Comparison of ENCODE assay signal across 20 cellular contexts in genomic region chr17:13557077-13557476, GRCh38. TPM values are rescaled to one million over a fixed set of nuclear protein-coding genes. Genes with fewer than 3 reads are reported as not detected.
DNase-seq lines count a peak whose midpoint lies in the region; ATAC-seq and TF ChIP-seq lines count a peak whose summit lies in the region.
"Had no signal": no experiment of that assay in that cellular context is flagged by ENCODE, and none has a peak within 500 bp of the region (broad histone marks: within the 10 kb centered on the region; RNA-seq: fewer than 3 reads in every experiment).

No MANE protein-coding gene starts in this region.

- no peaks in the 10 kb centered on the region for H4K20me1 ChIP-seq in neural progenitor cell (ENCODE audit: low read depth)

- ATAC-seq in RWPE2 (ENCODE audit: low read depth), result peak; percentile 45; the same call in 2 of the 3 replicates
- ATAC-seq in HG03460 (IDR thresholded peaks at IDR 0.05; ENCODE audit: unreplicated experiment), result no peak
- ATAC-seq: activated naive CD4-positive, alpha-beta T cell treated with anti-CD3 and anti-CD28 coated beads, Interleukin-2, amount 50 U/mL, for 72 hours; activated T-cell treated with anti-CD3 and anti-CD28 coated beads, Interleukin-2, amount 50 U/mL, for 4 hours; foreskin keratinocyte; right lobe of liver; T-cell had no signal

- peak overlapping the region; percentile 17 for H3K27ac Mint-ChIP-seq in neural progenitor cell
- no peak overlapping the region for H3K27ac Mint-ChIP-seq in activated naive CD8-positive, alpha-beta T cell treated with anti-CD3 and anti-CD28 coated beads for 36 hours
- H3K27ac Mint-ChIP-seq: activated CD4-positive, alpha-beta memory T cell treated with anti-CD3 and anti-CD28 coated beads, Interleukin-2, amount 10 ng/mL, durations not matched to agents 7 days and 5 days; activated naive CD4-positive, alpha-beta T cell treated with anti-CD3 and anti-CD28 coated beads, Interleukin-2, amount 50 U/mL, for 72 hours; T-cell had no signal

- H3K27ac ChIP-seq in RWPE2 (ENCODE audit: poor library complexity, severe bottlenecking) (peak overlapping the region; percentile 46), neural progenitor cell (no peak overlapping the region), ascending aorta (no peak overlapping the region)
- H3K27ac ChIP-seq: foreskin keratinocyte, right lobe of liver had no signal

- no peaks in the 10 kb centered on the region for H3F3A ChIP-seq in neural progenitor cell (ENCODE audit: low read depth)

- H3K27me3 ChIP-seq in RWPE2 (ENCODE audit: insufficient read depth, poor library complexity, severe bottlenecking) (no peaks in the 10 kb centered on the region), neural progenitor cell (no peaks in the 10 kb centered on the region), ascending aorta (no peaks in the 10 kb centered on the region)
- H3K27me3 ChIP-seq: foreskin keratinocyte, right lobe of liver had no signal

- H3K36me3 ChIP-seq in RWPE2 (ENCODE audit: low read depth) (peaks cover 4% of the 10 kb centered on the region; the same call in 1 of the 2 replicates), neural progenitor cell (no peaks in the 10 kb centered on the region), ascending aorta (no peaks in the 10 kb centered on the region)
- H3K36me3 ChIP-seq: right lobe of liver had no signal

- no peak overlapping the region for H3K4me3 Mint-ChIP-seq in neural progenitor cell
- H3K4me3 Mint-ChIP-seq in activated naive CD8-positive, alpha-beta T cell treated with anti-CD3 and anti-CD28 coated beads for 36 hours, result no peak overlapping the region
- H3K4me3 Mint-ChIP-seq: activated CD4-positive, alpha-beta memory T cell treated with anti-CD3 and anti-CD28 coated beads, Interleukin-2, amount 10 ng/mL, durations not matched to agents 7 days and 5 days; activated T-cell treated with anti-CD3 and anti-CD28 coated beads, Interleukin-2, amount 50 U/mL, for 4 hours; T-cell had no signal

- H3K4me3 ChIP-seq in RWPE2 (ENCODE audit: severe bottlenecking) (no peak overlapping the region), choroid plexus epithelial cell (ENCODE audit: low read depth, low read length) (no peak overlapping the region), neural progenitor cell (no peak overlapping the region), ascending aorta (no peak overlapping the region)
- H3K4me3 ChIP-seq: right lobe of liver had no signal

- peak; percentile 26 for DNase-seq in Daoy (ENCODE audit: low read depth)
- DNase-seq in RWPE2 (ENCODE audit: low spot score), result no peak
- peak; percentile 52 for DNase-seq in choroid plexus epithelial cell (ENCODE audit: low read depth)
- no peak for DNase-seq in neural progenitor cell (ENCODE audit: low spot score)
- DNase-seq in activated naive CD8-positive, alpha-beta T cell treated with anti-CD3 and anti-CD28 coated beads for 36 hours, result no peak
- no peak for DNase-seq in NCI-H2227 (lab: John Stamatoyannopoulos, UW; ENCODE audit: unreplicated experiment)
- no peak for DNase-seq in ascending aorta (ENCODE audit: low spot score in 2 of 2)
- DNase-seq: activated CD4-positive, alpha-beta memory T cell treated with anti-CD3 and anti-CD28 coated beads, Interleukin-2, amount 10 ng/mL, durations not matched to agents 7 days and 5 days; activated T-cell treated with anti-CD3 and anti-CD28 coated beads, Interleukin-2, amount 50 U/mL, for 4 hours; Calu3; effector memory CD4-positive, alpha-beta T cell; foreskin keratinocyte; GF-D8; GOT3; NCI-H1092; right lobe of liver; stimulated activated CD4-positive, alpha-beta T cell treated with anti-CD3 and anti-CD28 coated beads, Interleukin-1b, Interleukin-23, amount 100 ng/mL, for 48 hours; T-cell had no signal

- no peaks in the 10 kb centered on the region for H3K4me1 Mint-ChIP-seq in neural progenitor cell
- H3K4me1 Mint-ChIP-seq in activated naive CD8-positive, alpha-beta T cell treated with anti-CD3 and anti-CD28 coated beads for 36 hours, result no peaks in the 10 kb centered on the region
- H3K4me1 Mint-ChIP-seq: activated CD4-positive, alpha-beta memory T cell treated with anti-CD3 and anti-CD28 coated beads, Interleukin-2, amount 10 ng/mL, durations not matched to agents 7 days and 5 days; T-cell had no signal

- peaks cover 3% of the 10 kb centered on the region for H3K36me3 Mint-ChIP-seq in neural progenitor cell
- H3K36me3 Mint-ChIP-seq in activated naive CD8-positive, alpha-beta T cell treated with anti-CD3 and anti-CD28 coated beads for 36 hours, result no peaks in the 10 kb centered on the region
- H3K36me3 Mint-ChIP-seq: activated naive CD4-positive, alpha-beta T cell treated with anti-CD3 and anti-CD28 coated beads, Interleukin-2, amount 50 U/mL, for 72 hours; T-cell had no signal

- H3K9me3 ChIP-seq in RWPE2 (ENCODE audit: severe bottlenecking), result no peaks in the 10 kb centered on the region
- H3K9me3 ChIP-seq in neural progenitor cell (ENCODE audit: low read depth), result no peaks in the 10 kb centered on the region
- no peaks in the 10 kb centered on the region for H3K9me3 ChIP-seq in ascending aorta
- H3K9me3 ChIP-seq: right lobe of liver had no signal

- peaks cover 3% of the 10 kb centered on the region for H3K27me3 Mint-ChIP-seq in neural progenitor cell (ENCODE audit: insufficient read depth, low read depth)
- no peaks in the 10 kb centered on the region for H3K27me3 Mint-ChIP-seq in activated naive CD8-positive, alpha-beta T cell treated with anti-CD3 and anti-CD28 coated beads for 36 hours
- H3K27me3 Mint-ChIP-seq: activated CD4-positive, alpha-beta memory T cell treated with anti-CD3 and anti-CD28 coated beads, Interleukin-2, amount 10 ng/mL, durations not matched to agents 7 days and 5 days had no signal

- H3K9me3 Mint-ChIP-seq in neural progenitor cell, result peaks cover 1% of the 10 kb centered on the region
- no peaks in the 10 kb centered on the region for H3K9me3 Mint-ChIP-seq in activated naive CD8-positive, alpha-beta T cell treated with anti-CD3 and anti-CD28 coated beads for 36 hours
- H3K9me3 Mint-ChIP-seq: activated CD4-positive, alpha-beta memory T cell treated with anti-CD3 and anti-CD28 coated beads, Interleukin-2, amount 10 ng/mL, durations not matched to agents 7 days and 5 days; activated naive CD4-positive, alpha-beta T cell treated with anti-CD3 and anti-CD28 coated beads, Interleukin-2, amount 50 U/mL, for 72 hours; activated T-cell treated with anti-CD3 and anti-CD28 coated beads, Interleukin-2, amount 50 U/mL, for 4 hours; T-cell had no signal

- no peaks in the 10 kb centered on the region for H3K79me2 ChIP-seq in neural progenitor cell (ENCODE audit: low read depth)

- no peak for TF ChIP-seq CTCF in RWPE2 (IDR thresholded peaks at IDR 0.05; ENCODE audit: poor library complexity, severe bottlenecking)
- TF ChIP-seq CTCF in choroid plexus epithelial cell (conservative IDR thresholded peaks at IDR 0.05; ENCODE audit: low read depth, low read length), result no peak
- no peak for TF ChIP-seq CTCF in neural progenitor cell (IDR thresholded peaks at IDR 0.05)
- no peak for TF ChIP-seq CTCF in ascending aorta (IDR thresholded peaks at IDR 0.05)

- intact Hi-C loops in ascending aorta (cut with DNase I), result no loop called here

- H2AFZ ChIP-seq in neural progenitor cell (replicated peaks), result no peak overlapping the region

- no peak overlapping the region for H3K4me2 ChIP-seq in neural progenitor cell

- H3K4me1 ChIP-seq in RWPE2 (ENCODE audit: insufficient read depth, poor library complexity, severe bottlenecking) (peaks cover 13% of the 10 kb centered on the region), neural progenitor cell (no peaks in the 10 kb centered on the region), ascending aorta (no peaks in the 10 kb centered on the region)
- H3K4me1 ChIP-seq: foreskin keratinocyte, right lobe of liver had no signal

- no peak overlapping the region for H3K9ac ChIP-seq in neural progenitor cell

RNA-seq across cellular contexts. Expression of gene HS3ST3A1, which starts 44.7 kb away (rescaled TPM):
- 17.4 and 22.1 TPM in 2 replicates for total RNA-seq in Daoy (2014; rRNA removed; shearing (Covaris generic))
- total RNA-seq in neural progenitor cell (ENCODE audit: low replicate concordance) (3.0 and 8.4 TPM in 2 replicates), ascending aorta (not detected)
- total RNA-seq in activated naive CD8-positive, alpha-beta T cell treated with anti-CD3 and anti-CD28 coated beads for 36 hours, result under 1 TPM; 0.12 to 0.16 TPM
- total RNA-seq: activated naive CD4-positive, alpha-beta T cell treated with anti-CD3 and anti-CD28 coated beads, Interleukin-2, amount 50 U/mL, for 72 hours; Calu3 had no signal

Comparison
In these comparisons a context has a peak if more than half of its experiments do, and no peak if none do; other contexts are left out.
1. DNase-seq: peak in Daoy (single experiment) and choroid plexus epithelial cell (single experiment); none in RWPE2 (single experiment), neural progenitor cell (single experiment), activated naive CD8-positive, alpha-beta T cell treated with anti-CD3 and anti-CD28 coated beads for 36 hours (single experiment), NCI-H2227 (single experiment) and ascending aorta (0 of 2).